ENCODE assay signal across 28 cellular contexts in genomic region chr10:13489035-13489434, GRCh38. TPM values are rescaled to one million over a fixed set of nuclear protein-coding genes. Genes with fewer than 3 reads are reported as not detected.
"Had no signal": no experiment of that assay in that cellular context is flagged by ENCODE, and none has a peak within 500 bp of the region (broad histone marks: within the 10 kb centered on the region; RNA-seq: fewer than 3 reads in every experiment).

No MANE protein-coding gene starts in this region.

- H3K4me3 Mint-ChIP-seq: natural killer cell treated with Interleukin-12 subunit alpha and Interleukin-12 subunit beta and Interleukin-15 and Interleukin-18, amount 100 ng/mL, for 72 hours; nephron progenitor cell; neural progenitor cell; stimulated activated effector memory CD8-positive, alpha-beta T cell treated with anti-CD3 and anti-CD28 coated beads, Interleukin-12 subunit alpha, Interleukin-12 subunit beta, amount 100 ng/mL, for 72 hours; stimulated activated naive B cell treated with anti-CD40 and anti-IgM and Interleukin-4, amounts not matched to agents 10 μg/mL and 1 μg/mL and 100 μg/mL, for 72 hours; stimulated activated naive CD8-positive, alpha-beta T cell treated with anti-CD3 and anti-CD28 coated beads, Interleukin-15, Interleukin-2, amounts not matched to agents 100 ng/mL and 50 ng/mL, for 24 hours had no signal

- DNase-seq: nephron progenitor cell; occipital lobe; ovary; posterior cingulate gyrus; psoas muscle; right cardiac atrium; right lobe of liver; sigmoid colon; small intestine; stimulated activated CD4-positive, alpha-beta T cell treated with anti-CD3 and anti-CD28 coated beads, Interleukin-15, amount 100 ng/mL, for 24 hours; stimulated activated CD4-positive, alpha-beta T cell treated with anti-CD3 and anti-CD28 coated beads, Interleukin-2, amount 100 ng/mL, for 24 hours; stimulated activated CD4-positive, alpha-beta T cell treated with anti-CD3 and anti-CD28 coated beads, Interleukin-2, amount 100 ng/mL, for 48 hours; stimulated activated CD4-positive, alpha-beta T cell treated with anti-CD3 and anti-CD28 coated beads, Interleukin-4, amount 100 ng/mL, for 24 hours; stimulated activated naive B cell treated with anti-CD40 and anti-IgM and Interleukin-4, amounts not matched to agents 10 μg/mL and 1 μg/mL and 100 μg/mL, for 72 hours; stimulated activated naive CD4-positive, alpha-beta T cell treated with Interleukin-2 at 50 U/mL for 16 hours; stomach; thyroid gland; trophoblast cell; upper lobe of left lung had no signal

- H3K9me3 Mint-ChIP-seq: natural killer cell treated with Interleukin-12 subunit alpha and Interleukin-12 subunit beta and Interleukin-15 and Interleukin-18, amount 100 ng/mL, for 72 hours; nephron progenitor cell; neural progenitor cell; stimulated activated effector memory CD8-positive, alpha-beta T cell treated with anti-CD3 and anti-CD28 coated beads, Interleukin-12 subunit alpha, Interleukin-12 subunit beta, amount 100 ng/mL, for 72 hours; stimulated activated naive B cell treated with anti-CD40 and anti-IgM and Interleukin-4, amounts not matched to agents 10 μg/mL and 1 μg/mL and 100 μg/mL, for 72 hours; stimulated activated naive CD8-positive, alpha-beta T cell treated with anti-CD3 and anti-CD28 coated beads, Interleukin-15, Interleukin-2, amounts not matched to agents 100 ng/mL and 50 ng/mL, for 24 hours had no signal

- ATAC-seq: natural killer cell treated with Interleukin-12 subunit alpha and Interleukin-12 subunit beta and Interleukin-15 and Interleukin-18, amount 100 ng/mL, for 72 hours; psoas muscle; right cardiac atrium; right lobe of liver; stimulated activated naive B cell treated with anti-CD40 and anti-IgM and Interleukin-4, amounts not matched to agents 10 μg/mL and 1 μg/mL and 100 μg/mL, for 72 hours had no signal

- H3K4me2 ChIP-seq: neural progenitor cell had no signal

- H3K79me2 ChIP-seq: parathyroid adenoma had no signal

- H3K27ac ChIP-seq: neural progenitor cell, ovary, psoas muscle, right lobe of liver, sigmoid colon, stomach, thoracic aorta, thyroid gland, tibial nerve, upper lobe of left lung, vagina had no signal

- H3K27me3 ChIP-seq: neural progenitor cell, ovary, right lobe of liver, sigmoid colon, stomach, thyroid gland, tibial nerve, upper lobe of left lung, vagina had no signal

- H3K4me1 Mint-ChIP-seq: nephron progenitor cell; stimulated activated effector memory CD8-positive, alpha-beta T cell treated with anti-CD3 and anti-CD28 coated beads, Interleukin-12 subunit alpha, Interleukin-12 subunit beta, amount 100 ng/mL, for 72 hours had no signal

- H3K4me3 ChIP-seq: neural progenitor cell, ovary, psoas muscle, right lobe of liver, sigmoid colon, stomach, thoracic aorta, thyroid gland, tibial nerve, upper lobe of left lung, vagina had no signal

- H3K27me3 Mint-ChIP-seq: progenitor cell of endocrine pancreas had no signal

- H3K9me3 ChIP-seq: ovary, psoas muscle, right lobe of liver, sigmoid colon, stomach, thoracic aorta, thyroid gland, tibial nerve, upper lobe of left lung, vagina had no signal

- H3K36me3 ChIP-seq: neural progenitor cell, ovary, right lobe of liver, thoracic aorta had no signal

- H2AFZ ChIP-seq: neural progenitor cell, parathyroid adenoma had no signal

- H3K4me1 ChIP-seq: neural progenitor cell, psoas muscle, right lobe of liver, sigmoid colon, tibial nerve, upper lobe of left lung, vagina had no signal

- H3K27ac Mint-ChIP-seq: natural killer cell treated with Interleukin-12 subunit alpha and Interleukin-12 subunit beta and Interleukin-15 and Interleukin-18, amount 100 ng/mL, for 72 hours; nephron progenitor cell; neural progenitor cell; progenitor cell of endocrine pancreas; stimulated activated effector memory CD8-positive, alpha-beta T cell treated with anti-CD3 and anti-CD28 coated beads, Interleukin-12 subunit alpha, Interleukin-12 subunit beta, amount 100 ng/mL, for 72 hours; stimulated activated naive B cell treated with anti-CD40 and anti-IgM and Interleukin-4, amounts not matched to agents 10 μg/mL and 1 μg/mL and 100 μg/mL, for 72 hours; stimulated activated naive CD8-positive, alpha-beta T cell treated with anti-CD3 and anti-CD28 coated beads, Interleukin-15, Interleukin-2, amounts not matched to agents 100 ng/mL and 50 ng/mL, for 24 hours had no signal

- H3K36me3 Mint-ChIP-seq: natural killer cell treated with Interleukin-12 subunit alpha and Interleukin-12 subunit beta and Interleukin-15 and Interleukin-18, amount 100 ng/mL, for 72 hours; neural progenitor cell; stimulated activated effector memory CD8-positive, alpha-beta T cell treated with anti-CD3 and anti-CD28 coated beads, Interleukin-12 subunit alpha, Interleukin-12 subunit beta, amount 100 ng/mL, for 72 hours; stimulated activated naive B cell treated with anti-CD40 and anti-IgM and Interleukin-4, amounts not matched to agents 10 μg/mL and 1 μg/mL and 100 μg/mL, for 72 hours had no signal

RNA-seq across cellular contexts. Expression of gene BEND7, which starts 39.8 kb away (rescaled TPM):
- total RNA-seq: natural killer cell treated with Interleukin-12 subunit alpha and Interleukin-12 subunit beta and Interleukin-15 and Interleukin-18, amount 100 ng/mL, for 72 hours had no signal
